ENCODE assay signal across 26 cellular contexts in genomic region chr2:238860966-238861730, GRCh38. TPM values are rescaled to one million over a fixed set of nuclear protein-coding genes. Genes with fewer than 3 reads are reported as not detected.
DNase-seq lines count a peak whose midpoint lies in the region; ATAC-seq and TF ChIP-seq lines count a peak whose summit lies in the region.
"Had no signal": no experiment of that assay in that cellular context is flagged by ENCODE, and none has a peak within 500 bp of the region (broad histone marks: within the 10 kb centered on the region; RNA-seq: fewer than 3 reads in every experiment).

No MANE protein-coding gene starts in this region.

- no peak for TF ChIP-seq EP300 in sigmoid colon (IDR thresholded peaks at IDR 0.05)

- 80 to 83% methylated on average over 21 of the region's 21 CpGs for WGBS in sigmoid colon, 2 donors

- no peak for TF ChIP-seq CTCF in fibroblast of mammary gland (conservative IDR thresholded peaks at IDR 0.05; ENCODE audit: control insufficient read depth, insufficient read depth, low read depth, low read length)
- no peak for TF ChIP-seq CTCF in sigmoid colon (IDR thresholded peaks at IDR 0.05)

- peaks cover 0 to 22% (median 9%) of the 10 kb centered on the region in 11 experiments; a peak in 8 of 22 replicates for H3K9me3 ChIP-seq in BLaER1 treated with 17β-estradiol and CSF1 and Interleukin-3, amounts not matched to agents 10 nM and 100 nM (replicated peaks in 1 of 11)
- no peaks in the 10 kb centered on the region for H3K9me3 ChIP-seq in sigmoid colon
- H3K9me3 ChIP-seq: upper lobe of right lung had no signal

- H3K4me3 Mint-ChIP-seq in activated T-helper 17 cell treated with anti-CD3 and anti-CD28 coated beads, Interleukin-2, amount 50 U/mL, for 72 hours: no peak overlapping the region
- H3K4me3 Mint-ChIP-seq: activated CD8-positive, alpha-beta memory T cell treated with anti-CD3 and anti-CD28 coated beads, Interleukin-2, amount 10 ng/mL, durations not matched to agents 7 days and 5 days; activated naive CD8-positive, alpha-beta T cell; activated T-helper 1 cell treated with anti-CD3 and anti-CD28 coated beads, Interleukin-12 subunit alpha, Interleukin-12 subunit beta, Interleukin-2, Interleukin-4 antibody, amounts not matched to agents 30 ng/mL and 10 ng/mL and 1 ng/mL, durations not matched to agents 14 hours and 24 hours and 36 hours; CD8-positive, alpha-beta T cell; naive B cell; stimulated activated naive CD8-positive, alpha-beta T cell treated with anti-CD3 and anti-CD28 coated beads, Interleukin-15, amount 100 ng/mL, for 72 hours had no signal

- no peaks in the 10 kb centered on the region for H3K4me1 Mint-ChIP-seq in activated T-helper 17 cell treated with anti-CD3 and anti-CD28 coated beads, Interleukin-2, amount 50 U/mL, for 72 hours

- H3K27ac ChIP-seq in BLaER1 treated with 17β-estradiol and CSF1 and Interleukin-3, amounts not matched to agents 10 nM and 100 nM: no peak overlapping the region
- H3K27ac ChIP-seq in sigmoid colon: peak overlapping the region in 3 of 4 donors; percentile 1 to 50 (median 25)
- H3K27ac ChIP-seq: upper lobe of right lung had no signal

- no peak for TF ChIP-seq POLR2A in sigmoid colon (IDR thresholded peaks at IDR 0.05)

- no peaks in the 10 kb centered on the region for H3K36me3 ChIP-seq in BLaER1 treated with 17β-estradiol and CSF1 and Interleukin-3, amounts not matched to agents 10 nM and 100 nM
- H3K36me3 ChIP-seq in sigmoid colon: no peaks in the 10 kb centered on the region
- H3K36me3 ChIP-seq: upper lobe of right lung had no signal

- no peak overlapping the region for H3K9ac ChIP-seq in BLaER1 treated with 17β-estradiol and CSF1 and Interleukin-3, amounts not matched to agents 10 nM and 100 nM

- no peak overlapping the region for H3K4me3 ChIP-seq in BLaER1 treated with 17β-estradiol and CSF1 and Interleukin-3, amounts not matched to agents 10 nM and 100 nM
- H3K4me3 ChIP-seq in fibroblast of mammary gland (ENCODE audit: control insufficient read depth, low read depth, low read length) (no peak overlapping the region), sigmoid colon (no peak overlapping the region)
- H3K4me3 ChIP-seq: upper lobe of right lung had no signal

- H3K4me1 ChIP-seq in BLaER1 treated with 17β-estradiol and CSF1 and Interleukin-3, amounts not matched to agents 10 nM and 100 nM: peaks cover 36 to 51% (median 41%) of the 10 kb centered on the region in 10 experiments
- H3K4me1 ChIP-seq in sigmoid colon: peaks cover 0 to 60% (median 57%) of the 10 kb centered on the region in 4 donors

- no peak overlapping the region for H3K27ac Mint-ChIP-seq in activated T-helper 17 cell treated with anti-CD3 and anti-CD28 coated beads, Interleukin-2, amount 50 U/mL, for 72 hours
- H3K27ac Mint-ChIP-seq: activated CD8-positive, alpha-beta memory T cell treated with anti-CD3 and anti-CD28 coated beads, Interleukin-2, amount 10 ng/mL, durations not matched to agents 7 days and 5 days; activated naive CD8-positive, alpha-beta T cell; activated T-helper 1 cell treated with anti-CD3 and anti-CD28 coated beads, Interleukin-12 subunit alpha, Interleukin-12 subunit beta, Interleukin-2, Interleukin-4 antibody, amounts not matched to agents 30 ng/mL and 10 ng/mL and 1 ng/mL, durations not matched to agents 14 hours and 24 hours and 36 hours; CD8-positive, alpha-beta T cell; naive B cell; stimulated activated naive CD8-positive, alpha-beta T cell treated with anti-CD3 and anti-CD28 coated beads, Interleukin-15, amount 100 ng/mL, for 72 hours had no signal

- H3K27me3 ChIP-seq in BLaER1 treated with 17β-estradiol and CSF1 and Interleukin-3, amounts not matched to agents 10 nM and 100 nM: peaks cover 0 to 29% (median 0%) of the 10 kb centered on the region in 11 experiments; a peak in 4 of 22 replicates
- H3K27me3 ChIP-seq in sigmoid colon: no peaks in the 10 kb centered on the region
- H3K27me3 ChIP-seq: upper lobe of right lung had no signal

- H3K9me3 Mint-ChIP-seq in activated T-helper 17 cell treated with anti-CD3 and anti-CD28 coated beads, Interleukin-2, amount 50 U/mL, for 72 hours: no peaks in the 10 kb centered on the region
- H3K9me3 Mint-ChIP-seq: activated T-helper 1 cell treated with anti-CD3 and anti-CD28 coated beads, Interleukin-12 subunit alpha, Interleukin-12 subunit beta, Interleukin-2, Interleukin-4 antibody, amounts not matched to agents 30 ng/mL and 10 ng/mL and 1 ng/mL, durations not matched to agents 14 hours and 24 hours and 36 hours; CD8-positive, alpha-beta T cell; stimulated activated naive CD8-positive, alpha-beta T cell treated with anti-CD3 and anti-CD28 coated beads, Interleukin-15, amount 100 ng/mL, for 72 hours had no signal

- H4K20me1 ChIP-seq in BLaER1 treated with 17β-estradiol and CSF1 and Interleukin-3, amounts not matched to agents 10 nM and 100 nM: peaks cover 0 to 4% (median 0%) of the 10 kb centered on the region in 11 experiments; a peak in 1 of 22 replicates

- no peak for ATAC-seq in HG02970 (IDR thresholded peaks at IDR 0.05; ENCODE audit: low FRiP score, unreplicated experiment)
- ATAC-seq in activated T-helper 17 cell treated with anti-CD3 and anti-CD28 coated beads, Interleukin-2, amount 50 U/mL, for 72 hours (replicated peaks): no peak
- ATAC-seq: activated CD8-positive, alpha-beta memory T cell treated with anti-CD3 and anti-CD28 coated beads, Interleukin-2, amount 10 ng/mL, durations not matched to agents 7 days and 5 days; CD8-positive, alpha-beta T cell; HCT116; stimulated activated naive CD8-positive, alpha-beta T cell treated with anti-CD3 and anti-CD28 coated beads, Interleukin-15, amount 100 ng/mL, for 72 hours; upper lobe of right lung had no signal

- intact Hi-C loops in sigmoid colon (cut with DNase I): no loop called here

- H3K27me3 Mint-ChIP-seq in activated T-helper 17 cell treated with anti-CD3 and anti-CD28 coated beads, Interleukin-2, amount 50 U/mL, for 72 hours: peaks cover 7% of the 10 kb centered on the region

- DNase-seq in RPMI7951 (ENCODE audit: low read depth): peak; percentile 95
- DNase-seq in fibroblast of mammary gland (ENCODE audit: low read depth): peak; percentile 63
- no peak for DNase-seq in sigmoid colon
- no peak for DNase-seq in HuH-7 (ENCODE audit: low spot score)
- DNase-seq: activated CD4-positive, alpha-beta T cell treated with anti-CD3 and anti-CD28 coated beads for 48 hours; activated CD8-positive, alpha-beta memory T cell treated with anti-CD3 and anti-CD28 coated beads, Interleukin-2, amount 10 ng/mL, durations not matched to agents 7 days and 5 days; cerebellar nuclear complex; erythroblast; mesendoderm; naive B cell; NCI-H1092 treated with DMSO at 0.1 percent for 48 hours; NCI-H2029 treated with DMSO at 0.1 percent for 48 hours; NCI-H345; NCI-H774; occipital lobe; OCI-M1; retina; stimulated activated naive CD8-positive, alpha-beta T cell treated with anti-CD3 and anti-CD28 coated beads, Interleukin-15, amount 100 ng/mL, for 72 hours; upper lobe of right lung had no signal

- H3K4me2 ChIP-seq in BLaER1 treated with 17β-estradiol and CSF1 and Interleukin-3, amounts not matched to agents 10 nM and 100 nM: peak overlapping the region in 8 of 11 experiments; percentile 6 to 70 (median 54); a peak in 9 of 22 replicates

- no peaks in the 10 kb centered on the region for H3K36me3 Mint-ChIP-seq in activated T-helper 17 cell treated with anti-CD3 and anti-CD28 coated beads, Interleukin-2, amount 50 U/mL, for 72 hours (ENCODE audit: low read depth)
- H3K36me3 Mint-ChIP-seq: activated CD8-positive, alpha-beta memory T cell treated with anti-CD3 and anti-CD28 coated beads, Interleukin-2, amount 10 ng/mL, durations not matched to agents 7 days and 5 days; activated naive CD8-positive, alpha-beta T cell; CD8-positive, alpha-beta T cell; naive B cell had no signal

RNA-seq across cellular contexts. Expression of gene TWIST2, which starts 13.3 kb away (rescaled TPM):
- 94.9 and 102 TPM in 2 replicates for total RNA-seq in RPMI7951 (2014; rRNA removed; shearing (Covaris generic))
- 10 to 100 TPM; 53.9 to 92.2 (median 79.3) TPM for total RNA-seq in sigmoid colon
- polyA plus RNA-seq in sigmoid colon: 10 to 100 TPM in 1 of 3 donors, 1 to 10 TPM in 1, under 1 TPM in 1; 0.92 to 22.8 (median 3.8) TPM
- total RNA-seq in activated T-helper 17 cell treated with anti-CD3 and anti-CD28 coated beads, Interleukin-2, amount 50 U/mL, for 72 hours: not detected
- total RNA-seq: activated CD8-positive, alpha-beta memory T cell treated with anti-CD3 and anti-CD28 coated beads, Interleukin-2, amount 10 ng/mL, durations not matched to agents 7 days and 5 days; activated T-helper 1 cell treated with anti-CD3 and anti-CD28 coated beads, Interleukin-12 subunit alpha, Interleukin-12 subunit beta, Interleukin-2, Interleukin-4 antibody, amounts not matched to agents 30 ng/mL and 10 ng/mL and 1 ng/mL, durations not matched to agents 14 hours and 24 hours and 36 hours; CD8-positive, alpha-beta T cell had no signal

Comparison
In these comparisons a context has a peak if more than half of its experiments do, and no peak if none do; other contexts are left out.
1. H3K27ac ChIP-seq: peak in sigmoid colon (3 of 4); none in BLaER1 treated with 17β-estradiol and CSF1 and Interleukin-3, amounts not matched to agents 10 nM and 100 nM (0 of 11).
2. DNase-seq: peak in RPMI7951 (single experiment) and fibroblast of mammary gland (single experiment); none in sigmoid colon (single experiment) and HuH-7 (single experiment).
3. RNA of gene TWIST2, which starts 13.3 kb away (total RNA-seq): 94.9 to 102 TPM in RPMI7951 and 53.9 to 92.2 TPM in sigmoid colon; not detected in activated T-helper 17 cell treated with anti-CD3 and anti-CD28 coated beads, Interleukin-2, amount 50 U/mL, for 72 hours; every median in the first group is over 10 times any median in the second.